13 cellular contexts compared by ENCODE assay signal in genomic region chr17:40517981-40518380, GRCh38. TPM values are rescaled to one million over a fixed set of nuclear protein-coding genes. Genes with fewer than 3 reads are reported as not detected.
A peak's percentile ranks its signal among the peaks of the same experiment; 100 is the strongest.
DNase-seq lines count a peak whose midpoint lies in the region; ATAC-seq and TF ChIP-seq lines count a peak whose summit lies in the region.
"Had no signal": no experiment of that assay in that cellular context is flagged by ENCODE, and none has a peak within 500 bp of the region (broad histone marks: within the 10 kb centered on the region; RNA-seq: fewer than 3 reads in every experiment).

No MANE protein-coding gene starts in this region.

- H4K5ac ChIP-seq in H9 (ENCODE audit: insufficient read length, low read depth, low read length): no peak overlapping the region

- H2BK5ac ChIP-seq in H9 (ENCODE audit: insufficient read length, low read length): no peak overlapping the region

- no peak for ATAC-seq in central memory CD8-positive, alpha-beta T cell (replicated peaks; ENCODE audit: extremely low read depth, poor library complexity, severe bottlenecking)
- no peak for ATAC-seq in sciatic nerve

- H3K27me3 ChIP-seq in H9 (ENCODE audit: insufficient read depth, low read length): no peaks in the 10 kb centered on the region
- H3K27me3 ChIP-seq: MG63, transverse colon had no signal

- no peak overlapping the region for H3K56ac ChIP-seq in H9 (ENCODE audit: insufficient read length, low read depth, low read length)

- H3K23ac ChIP-seq in H9 (ENCODE audit: insufficient read length, low read depth, low read length): no peak overlapping the region

- H2BK15ac ChIP-seq in H9 (ENCODE audit: low read depth, low read length): no peak overlapping the region

- H3K79me2 ChIP-seq in H9 (ENCODE audit: insufficient read depth, low read length): no peaks in the 10 kb centered on the region

- H3K4me2 ChIP-seq in H9 (ENCODE audit: insufficient read depth, insufficient read length, low read length): no peak overlapping the region

- no peak overlapping the region for H3T11ph ChIP-seq in H9 (ENCODE audit: low read length)

- H3K18ac ChIP-seq in H9 (ENCODE audit: insufficient read length, low read depth, low read length): no peak overlapping the region

- H3K14ac ChIP-seq in H9 (ENCODE audit: insufficient read depth, low read length): no peak overlapping the region

- peaks cover 51% of the 10 kb centered on the region for H3K36me3 Mint-ChIP-seq in activated CD4-positive, alpha-beta T cell treated with anti-CD3 and anti-CD28 coated beads, Interleukin-2, amount 10 ng/mL, durations not matched to agents 24 days and 14 days (ENCODE audit: low read depth)
- H3K36me3 Mint-ChIP-seq in central memory CD8-positive, alpha-beta T cell (ENCODE audit: insufficient read depth): peaks cover 8% of the 10 kb centered on the region
- no peaks in the 10 kb centered on the region; a peak in 1 of 7 replicates for H3K36me3 Mint-ChIP-seq in H9 (ENCODE audit: insufficient read depth in 1 of 3, low read depth in 3 of 3)

- intact Hi-C loops in activated CD4-positive, alpha-beta T cell treated with anti-CD3 and anti-CD28 coated beads, Interleukin-2, amount 10 ng/mL, durations not matched to agents 24 days and 14 days (cut with micrococcal nuclease): no loop called here
- intact Hi-C loops in sciatic nerve (cut with DNase I): no loop called here

- DNase-seq in activated CD4-positive, alpha-beta T cell treated with anti-CD3 and anti-CD28 coated beads, Interleukin-2, amount 10 ng/mL, durations not matched to agents 24 days and 14 days: peak; percentile 70
- no peak for DNase-seq in activated CD4-positive, alpha-beta T cell treated with anti-CD3 and anti-CD28 coated beads, Interleukin-2, amount 50 U/mL, for 1 hour
- DNase-seq in RWPE1 (ENCODE audit: low spot score) (no peak), sciatic nerve (ENCODE audit: low spot score) (peak; percentile 25), activated gamma-delta T cell (lab: John Stamatoyannopoulos, UW) (no peak), H9 (no peak), DMS53 treated with DMSO at 0.1 percent for 48 hours (lab: John Stamatoyannopoulos, UW; ENCODE audit: unreplicated experiment) (no peak)
- DNase-seq in central memory CD8-positive, alpha-beta T cell (ENCODE audit: low spot score in 2 of 2): no peak
- DNase-seq: left cardiac atrium had no signal

- no peak overlapping the region for H2BK12ac ChIP-seq in H9 (ENCODE audit: insufficient read length, low read depth, low read length)

- H3K4ac ChIP-seq in H9 (ENCODE audit: low read depth, low read length): no peak overlapping the region

- H3K4me3 Mint-ChIP-seq in activated CD4-positive, alpha-beta T cell treated with anti-CD3 and anti-CD28 coated beads, Interleukin-2, amount 10 ng/mL, durations not matched to agents 24 days and 14 days: peak overlapping the region; percentile 87
- peak overlapping the region; percentile 85 for H3K4me3 Mint-ChIP-seq in central memory CD8-positive, alpha-beta T cell
- H3K4me3 Mint-ChIP-seq in H9: no peak overlapping the region
- H3K4me3 Mint-ChIP-seq: neural crest cell had no signal

- H3K27me3 Mint-ChIP-seq in activated CD4-positive, alpha-beta T cell treated with anti-CD3 and anti-CD28 coated beads, Interleukin-2, amount 10 ng/mL, durations not matched to agents 24 days and 14 days: no peaks in the 10 kb centered on the region
- H3K27me3 Mint-ChIP-seq in central memory CD8-positive, alpha-beta T cell: no peaks in the 10 kb centered on the region
- peaks cover 13% of the 10 kb centered on the region for H3K27me3 Mint-ChIP-seq in H9 (ENCODE audit: low read depth)

- H2BK120ac ChIP-seq in H9 (ENCODE audit: low read depth, low read length, poor library complexity, severe bottlenecking): no peak overlapping the region

- H3K9ac ChIP-seq in H9 (ENCODE audit: extremely low read depth, insufficient read length, low read length): no peak overlapping the region

- no peak overlapping the region for H2BK20ac ChIP-seq in H9 (ENCODE audit: low read depth, low read length, poor library complexity, severe bottlenecking)

- H4K20me1 ChIP-seq in H9 (ENCODE audit: control insufficient read depth, insufficient read depth, insufficient read length): no peaks in the 10 kb centered on the region

- H3K79me1 ChIP-seq in H9 (ENCODE audit: insufficient read depth, low read depth, low read length, poor library complexity, severe bottlenecking): no peaks in the 10 kb centered on the region

- peak overlapping the region; percentile 83 for H3K27ac Mint-ChIP-seq in activated CD4-positive, alpha-beta T cell treated with anti-CD3 and anti-CD28 coated beads, Interleukin-2, amount 10 ng/mL, durations not matched to agents 24 days and 14 days
- H3K27ac Mint-ChIP-seq in central memory CD8-positive, alpha-beta T cell (ENCODE audit: low read depth): peak overlapping the region; percentile 86
- peak overlapping the region in 1 of 3 experiments; percentile 57; a peak in 2 of 7 replicates for H3K27ac Mint-ChIP-seq in H9

- H4K91ac ChIP-seq in H9 (ENCODE audit: insufficient read length, low read depth, low read length): no peak overlapping the region

- H3K4me1 Mint-ChIP-seq in activated CD4-positive, alpha-beta T cell treated with anti-CD3 and anti-CD28 coated beads, Interleukin-2, amount 10 ng/mL, durations not matched to agents 24 days and 14 days: peaks cover 82% of the 10 kb centered on the region
- peaks cover 76% of the 10 kb centered on the region for H3K4me1 Mint-ChIP-seq in central memory CD8-positive, alpha-beta T cell
- H3K4me1 Mint-ChIP-seq in H9: peaks cover 16 to 27% of the 10 kb centered on the region in 2 experiments
- H3K4me1 Mint-ChIP-seq: neural crest cell had no signal

- WGBS in H9 (ENCODE audit: extremely low coverage, insufficient read length, low lambda C conversion rate): no CpG with 5 or more reads among the region's 4 CpGs

- TF ChIP-seq CTCF in RWPE1 (conservative IDR thresholded peaks at IDR 0.05; ENCODE audit: low read depth) (no peak), H9 (conservative IDR thresholded peaks at IDR 0.05) (no peak)

- CTCF ChIA-PET in RWPE1 (lab: Yijun Ruan, JAX): interaction anchor here (0.7 to 2.4 kb wide), 2 partner anchors 15 to 42 kb away, joined by 3 to 7 read pairs; no protein-coding TSS in a partner anchor

- H3K4me1 ChIP-seq in H9 (ENCODE audit: insufficient read depth, low read length): peaks cover 4% of the 10 kb centered on the region; the same call in 1 of the 2 replicates

- H3K9me3 ChIP-seq in H9 (ENCODE audit: control insufficient read depth, low read depth, low read length): no peaks in the 10 kb centered on the region
- H3K9me3 ChIP-seq: MG63, transverse colon had no signal

- POLR2A ChIA-PET in RWPE1 (lab: Yijun Ruan, JAX; ENCODE audit: low non-redundant PET): interaction anchor here (2.3 to 2.6 kb wide), 2 partner anchors 16 to 18 kb away, joined by 11 to 26 read pairs; partner anchors contain the start of gene TNS4

- no peaks in the 10 kb centered on the region for H3K23me2 ChIP-seq in H9 (ENCODE audit: insufficient read length, low read depth, low read length, poor library complexity, severe bottlenecking)

- H3K9me3 Mint-ChIP-seq in activated CD4-positive, alpha-beta T cell treated with anti-CD3 and anti-CD28 coated beads, Interleukin-2, amount 10 ng/mL, durations not matched to agents 24 days and 14 days: peaks cover 12% of the 10 kb centered on the region
- no peaks in the 10 kb centered on the region for H3K9me3 Mint-ChIP-seq in central memory CD8-positive, alpha-beta T cell
- no peaks in the 10 kb centered on the region for H3K9me3 Mint-ChIP-seq in H9
- H3K9me3 Mint-ChIP-seq: neural crest cell had no signal

- no peak overlapping the region for H2AFZ ChIP-seq in H9 (ENCODE audit: low read length)

- H4K8ac ChIP-seq in H9 (replicated peaks; ENCODE audit: insufficient read length, low read depth, low read length): no peak overlapping the region

- no peak overlapping the region for H2AK5ac ChIP-seq in H9 (ENCODE audit: insufficient read length, low read length)

- peak overlapping the region; percentile 99 for H3K27ac ChIP-seq in RWPE1
- H3K27ac ChIP-seq in H9 (ENCODE audit: insufficient read length, low read depth, low read length): no peak overlapping the region

RNA-seq across cellular contexts. Expression of gene TNS4, which starts 16.6 kb away (rescaled TPM):
- 13.1 and 16.8 TPM in 2 replicates for total RNA-seq in activated CD4-positive, alpha-beta T cell treated with anti-CD3 and anti-CD28 coated beads, Interleukin-2, amount 10 ng/mL, durations not matched to agents 24 days and 14 days
- total RNA-seq in sciatic nerve (0.36 TPM), H9 (2021) (0.55 and 0.59 TPM in 2 replicates)
- total RNA-seq: left cardiac atrium, neural crest cell had no signal

RNA-seq across cellular contexts. Expression of gene CCR7, which starts 47.3 kb away (rescaled TPM):
- total RNA-seq in activated CD4-positive, alpha-beta T cell treated with anti-CD3 and anti-CD28 coated beads, Interleukin-2, amount 10 ng/mL, durations not matched to agents 24 days and 14 days: 217 and 220 TPM in 2 replicates
- total RNA-seq in sciatic nerve (1.4 TPM), H9 (2021) (0.31 TPM in 1 of 2 replicates, not detected in the other)
- total RNA-seq: A172 had no signal

Comparison
In these comparisons a context has a peak if more than half of its experiments do, and no peak if none do; other contexts are left out.
1. DNase-seq: peak in activated CD4-positive, alpha-beta T cell treated with anti-CD3 and anti-CD28 coated beads, Interleukin-2, amount 10 ng/mL, durations not matched to agents 24 days and 14 days (single experiment) and sciatic nerve (single experiment); none in activated CD4-positive, alpha-beta T cell treated with anti-CD3 and anti-CD28 coated beads, Interleukin-2, amount 50 U/mL, for 1 hour (single experiment), RWPE1 (single experiment), central memory CD8-positive, alpha-beta T cell (0 of 2), activated gamma-delta T cell (single experiment), H9 (single experiment) and DMS53 treated with DMSO at 0.1 percent for 48 hours (single experiment).
2. H3K4me3 Mint-ChIP-seq: peak in activated CD4-positive, alpha-beta T cell treated with anti-CD3 and anti-CD28 coated beads, Interleukin-2, amount 10 ng/mL, durations not matched to agents 24 days and 14 days (single experiment) and central memory CD8-positive, alpha-beta T cell (single experiment); none in H9 (0 of 2).
3. RNA of gene CCR7, which starts 47.3 kb away (total RNA-seq): 217 to 220 TPM in activated CD4-positive, alpha-beta T cell treated with anti-CD3 and anti-CD28 coated beads, Interleukin-2, amount 10 ng/mL, durations not matched to agents 24 days and 14 days; 1.4 TPM in sciatic nerve (single experiment) and 0.31 TPM in H9; every median in the first group is over 10 times any median in the second.